9 cellular contexts compared by ENCODE assay signal in genomic region chr17:385836-386144, GRCh38. TPM values are rescaled to one million over a fixed set of nuclear protein-coding genes. Genes with fewer than 3 reads are reported as not detected.
DNase-seq lines count a peak whose midpoint lies in the region; ATAC-seq and TF ChIP-seq lines count a peak whose summit lies in the region.
"Had no signal": no experiment of that assay in that cellular context is flagged by ENCODE, and none has a peak within 500 bp of the region (broad histone marks: within the 10 kb centered on the region; RNA-seq: fewer than 3 reads in every experiment).

No MANE protein-coding gene starts in this region.

- no peak for TF ChIP-seq POLR2A in tibial nerve (IDR thresholded peaks at IDR 0.05)

- no peak for TF ChIP-seq CTCF in activated CD8-positive, alpha-beta T cell treated with anti-CD3 and anti-CD28 coated beads for 36 hours (IDR thresholded peaks at IDR 0.05)
- TF ChIP-seq CTCF in Panc1 (IDR thresholded peaks at IDR 0.05) (no peak), hepatocyte (IDR thresholded peaks at IDR 0.05; ENCODE audit: poor library complexity) (no peak), tibial nerve (IDR thresholded peaks at IDR 0.05) (no peak)

- H3K27me3 ChIP-seq in Panc1 (ENCODE audit: control insufficient read depth, insufficient read depth, low read length): no peaks in the 10 kb centered on the region
- H3K27me3 ChIP-seq in hepatocyte: no peaks in the 10 kb centered on the region
- H3K27me3 ChIP-seq in tibial nerve: peaks cover 0 to 21% of the 10 kb centered on the region in 2 donors

- CTCF ChIA-PET in activated CD8-positive, alpha-beta T cell treated with anti-CD3 and anti-CD28 coated beads, Interleukin-2, amount 10 ng/mL, durations not matched to agents 7 days and 5 days (lab: Charles Lee): interaction anchor here (2.0 kb wide), 1 partner anchor 314 kb away, joined by 9 read pairs; no protein-coding TSS in a partner anchor
- CTCF ChIA-PET in activated CD8-positive, alpha-beta T cell treated with anti-CD3 and anti-CD28 coated beads for 36 hours (lab: Charles Lee): interaction anchor here (1.0 to 2.1 kb wide), 4 partner anchors 26 to 313 kb away, joined by 4 to 12 read pairs (median 7); no protein-coding TSS in a partner anchor
- CTCF ChIA-PET in Panc1 (lab: Charles Lee): no interaction called here

- no peak for DNase-seq in activated CD8-positive, alpha-beta T cell treated with anti-CD3 and anti-CD28 coated beads, Interleukin-2, amount 10 ng/mL, durations not matched to agents 7 days and 5 days
- no peak for DNase-seq in activated CD8-positive, alpha-beta T cell treated with anti-CD3 and anti-CD28 coated beads for 36 hours
- DNase-seq in Panc1 (ENCODE audit: low read depth, low spot score) (no peak), hepatocyte (ENCODE audit: low spot score) (no peak), tibial nerve (ENCODE audit: low spot score in 2 of 2) (no peak)
- DNase-seq: cortex of kidney had no signal

- H3K27ac ChIP-seq in Panc1 (ENCODE audit: low read length) (no peak overlapping the region), hepatocyte (no peak overlapping the region), tibial nerve (peak overlapping the region; percentile 26 to 79 (median 64))

- H3K4me3 Mint-ChIP-seq in activated CD8-positive, alpha-beta T cell treated with anti-CD3 and anti-CD28 coated beads, Interleukin-2, amount 10 ng/mL, durations not matched to agents 7 days and 5 days: no peak overlapping the region
- H3K4me3 Mint-ChIP-seq in activated CD8-positive, alpha-beta T cell treated with anti-CD3 and anti-CD28 coated beads for 36 hours: no peak overlapping the region

- no peak for TF ChIP-seq EP300 in tibial nerve (IDR thresholded peaks at IDR 0.05)

- no CpG with 5 or more reads among the region's 43 CpGs for WGBS in hepatocyte (ENCODE audit: low lambda C conversion rate, missing lambda C conversion rate)
- WGBS in tibial nerve, 2 donors: no CpG with 5 or more reads among the region's 43 CpGs

- H3K79me2 ChIP-seq in hepatocyte: no peaks in the 10 kb centered on the region

- intact Hi-C loops in activated CD8-positive, alpha-beta T cell treated with anti-CD3 and anti-CD28 coated beads for 36 hours (cut with micrococcal nuclease): loop anchor here (5.0 kb wide), 1 partner anchor 243 kb away; a partner anchor contains a TSS
- intact Hi-C loops in Panc1 (cut with micrococcal nuclease; ENCODE audit: unreplicated experiment): no loop called here

- no TSS peak for BruUV-seq in Panc1 (replicated peaks; lab: Mats Ljungman, UMichigan)

- POLR2A ChIA-PET in activated CD8-positive, alpha-beta T cell treated with anti-CD3 and anti-CD28 coated beads, Interleukin-2, amount 10 ng/mL, durations not matched to agents 7 days and 5 days (lab: Charles Lee): interaction anchor here (0.6 kb wide), 1 partner anchor 241 kb away, joined by 3 read pairs; no protein-coding TSS in a partner anchor
- POLR2A ChIA-PET in activated CD8-positive, alpha-beta T cell treated with anti-CD3 and anti-CD28 coated beads for 36 hours (lab: Charles Lee): no interaction called here
- POLR2A ChIA-PET in Panc1 (lab: Charles Lee): no interaction called here

- H3K27ac Mint-ChIP-seq in activated CD8-positive, alpha-beta T cell treated with anti-CD3 and anti-CD28 coated beads, Interleukin-2, amount 10 ng/mL, durations not matched to agents 7 days and 5 days: no peak overlapping the region
- no peak overlapping the region for H3K27ac Mint-ChIP-seq in activated CD8-positive, alpha-beta T cell treated with anti-CD3 and anti-CD28 coated beads for 36 hours

- H3K9me2 ChIP-seq in hepatocyte (replicated peaks; ENCODE audit: insufficient read depth): no peaks in the 10 kb centered on the region

- H3K9me3 Mint-ChIP-seq in activated CD8-positive, alpha-beta T cell treated with anti-CD3 and anti-CD28 coated beads, Interleukin-2, amount 10 ng/mL, durations not matched to agents 7 days and 5 days (ENCODE audit: insufficient read depth): no peaks in the 10 kb centered on the region
- H3K9me3 Mint-ChIP-seq in activated CD8-positive, alpha-beta T cell treated with anti-CD3 and anti-CD28 coated beads for 36 hours: peaks cover 3% of the 10 kb centered on the region

- no peaks in the 10 kb centered on the region for H4K20me1 ChIP-seq in hepatocyte (ENCODE audit: insufficient read depth, poor library complexity, severe bottlenecking)

- peak overlapping the region; percentile 93 for H2AFZ ChIP-seq in hepatocyte

- H3K9me3 ChIP-seq in Panc1 (ENCODE audit: control insufficient read depth, insufficient read depth, low read depth, low read length) (no peaks in the 10 kb centered on the region), hepatocyte (ENCODE audit: low read depth) (no peaks in the 10 kb centered on the region), tibial nerve (peaks cover 0 to 6% (median 0%) of the 10 kb centered on the region in 4 donors)

- H3K36me3 ChIP-seq in Panc1 (ENCODE audit: control insufficient read depth, insufficient read depth, low read length) (no peaks in the 10 kb centered on the region), hepatocyte (replicated peaks; ENCODE audit: insufficient read depth, low read depth) (no peaks in the 10 kb centered on the region), tibial nerve (no peaks in the 10 kb centered on the region)

- peak overlapping the region in 1 of 2 experiments; percentile 21; a peak in 2 of 4 replicates for H3K4me3 ChIP-seq in Panc1 (ENCODE audit: low read depth in 2 of 2, low read length in 2 of 2)
- H3K4me3 ChIP-seq in hepatocyte: peak overlapping the region; percentile 55
- H3K4me3 ChIP-seq in tibial nerve: peak overlapping the region; percentile 39 to 70 (median 44)

- H3K4me1 ChIP-seq in Panc1 (ENCODE audit: control insufficient read depth, insufficient read depth, low read length): no peaks in the 10 kb centered on the region
- peaks cover 30% of the 10 kb centered on the region for H3K4me1 ChIP-seq in hepatocyte (ENCODE audit: insufficient read depth)
- peaks cover 0 to 26% (median 13%) of the 10 kb centered on the region in 4 donors for H3K4me1 ChIP-seq in tibial nerve

- H3K4me2 ChIP-seq in hepatocyte: peak overlapping the region; percentile 99

- peaks cover 3% of the 10 kb centered on the region for H3K36me3 Mint-ChIP-seq in activated CD8-positive, alpha-beta T cell treated with anti-CD3 and anti-CD28 coated beads, Interleukin-2, amount 10 ng/mL, durations not matched to agents 7 days and 5 days (ENCODE audit: low read depth)
- no peaks in the 10 kb centered on the region for H3K36me3 Mint-ChIP-seq in activated CD8-positive, alpha-beta T cell treated with anti-CD3 and anti-CD28 coated beads for 36 hours (ENCODE audit: low read depth)

- in situ Hi-C loops in Panc1 (cut with HindIII; ENCODE audit: low pct_unique_long_range_greater_than_20kb, low sequenced_read_pairs): no loop called here

- peak; percentile 71 for ATAC-seq in activated CD8-positive, alpha-beta T cell treated with anti-CD3 and anti-CD28 coated beads, Interleukin-2, amount 10 ng/mL, durations not matched to agents 7 days and 5 days
- no peak for ATAC-seq in activated CD8-positive, alpha-beta T cell treated with anti-CD3 and anti-CD28 coated beads for 36 hours
- ATAC-seq in Panc1: peak; percentile 77
- no peak for ATAC-seq in HG03097 (IDR thresholded peaks at IDR 0.05; ENCODE audit: low FRiP score, unreplicated experiment)
- ATAC-seq in HG02571 (IDR thresholded peaks at IDR 0.05; ENCODE audit: unreplicated experiment): no peak
- ATAC-seq in HG03469 (IDR thresholded peaks at IDR 0.05; ENCODE audit: unreplicated experiment): no peak

- peaks cover 14% of the 10 kb centered on the region for H3K4me1 Mint-ChIP-seq in activated CD8-positive, alpha-beta T cell treated with anti-CD3 and anti-CD28 coated beads, Interleukin-2, amount 10 ng/mL, durations not matched to agents 7 days and 5 days (ENCODE audit: low read depth)
- H3K4me1 Mint-ChIP-seq in activated CD8-positive, alpha-beta T cell treated with anti-CD3 and anti-CD28 coated beads for 36 hours (ENCODE audit: low read depth): peaks cover 9% of the 10 kb centered on the region

- peaks cover 34% of the 10 kb centered on the region for H3K27me3 Mint-ChIP-seq in activated CD8-positive, alpha-beta T cell treated with anti-CD3 and anti-CD28 coated beads, Interleukin-2, amount 10 ng/mL, durations not matched to agents 7 days and 5 days (ENCODE audit: low read depth)
- H3K27me3 Mint-ChIP-seq in activated CD8-positive, alpha-beta T cell treated with anti-CD3 and anti-CD28 coated beads for 36 hours: peaks cover 21% of the 10 kb centered on the region

RNA-seq across cellular contexts. Expression of gene RPH3AL, which starts 33.2 kb away (rescaled TPM):
- 1 to 10 TPM; 2.5 to 3.8 TPM for total RNA-seq in activated CD8-positive, alpha-beta T cell treated with anti-CD3 and anti-CD28 coated beads, Interleukin-2, amount 10 ng/mL, durations not matched to agents 7 days and 5 days
- total RNA-seq in activated CD8-positive, alpha-beta T cell treated with anti-CD3 and anti-CD28 coated beads for 36 hours: 1 to 10 TPM in 1 of 2 experiments, under 1 TPM in 1; 0.72 to 1.1 TPM
- total RNA-seq in Panc1 (2021; ENCODE audit: unreplicated experiment) (2.2 TPM), hepatocyte (7.0 and 10.2 TPM in 2 replicates), tibial nerve (10 to 100 TPM in 3 of 4 donors, 1 to 10 TPM in 1; 9.6 to 62.4 (median 41.9) TPM)
- 2.9 TPM for polyA plus RNA-seq in Panc1 (2012; ENCODE audit: insufficient read length)
- 7.6 and 12.0 TPM in 2 replicates for polyA plus RNA-seq in hepatocyte

RNA-seq across cellular contexts. Expression of gene RFLNB, which starts 59.9 kb away (rescaled TPM):
- 100 to 1,000 TPM; 165 to 166 TPM for total RNA-seq in activated CD8-positive, alpha-beta T cell treated with anti-CD3 and anti-CD28 coated beads, Interleukin-2, amount 10 ng/mL, durations not matched to agents 7 days and 5 days
- 10 to 100 TPM; 45.9 to 46.1 TPM for total RNA-seq in activated CD8-positive, alpha-beta T cell treated with anti-CD3 and anti-CD28 coated beads for 36 hours
- total RNA-seq in Panc1 (2021; ENCODE audit: unreplicated experiment) (65.7 TPM), hepatocyte (23.7 and 27.9 TPM in 2 replicates), tibial nerve (10 to 100 TPM in 2 of 4 donors, 1 to 10 TPM in 2; 5.0 to 14.3 (median 9.0) TPM)
- 45.7 TPM for polyA plus RNA-seq in Panc1 (2012; ENCODE audit: insufficient read length)
- 18.1 and 21.2 TPM in 2 replicates for polyA plus RNA-seq in hepatocyte

Comparison
In these comparisons a context has a peak if more than half of its experiments do, and no peak if none do; other contexts are left out.
1. ATAC-seq: peak in activated CD8-positive, alpha-beta T cell treated with anti-CD3 and anti-CD28 coated beads, Interleukin-2, amount 10 ng/mL, durations not matched to agents 7 days and 5 days (single experiment) and Panc1 (single experiment); none in activated CD8-positive, alpha-beta T cell treated with anti-CD3 and anti-CD28 coated beads for 36 hours (single experiment), HG03097 (single experiment), HG02571 (single experiment) and HG03469 (single experiment).
2. H3K27ac ChIP-seq: peak in tibial nerve (4 of 4); none in Panc1 (single experiment) and hepatocyte (single experiment).